Comparison of ENCODE assay signal across 10 cellular contexts in the genomic region with DNA sequence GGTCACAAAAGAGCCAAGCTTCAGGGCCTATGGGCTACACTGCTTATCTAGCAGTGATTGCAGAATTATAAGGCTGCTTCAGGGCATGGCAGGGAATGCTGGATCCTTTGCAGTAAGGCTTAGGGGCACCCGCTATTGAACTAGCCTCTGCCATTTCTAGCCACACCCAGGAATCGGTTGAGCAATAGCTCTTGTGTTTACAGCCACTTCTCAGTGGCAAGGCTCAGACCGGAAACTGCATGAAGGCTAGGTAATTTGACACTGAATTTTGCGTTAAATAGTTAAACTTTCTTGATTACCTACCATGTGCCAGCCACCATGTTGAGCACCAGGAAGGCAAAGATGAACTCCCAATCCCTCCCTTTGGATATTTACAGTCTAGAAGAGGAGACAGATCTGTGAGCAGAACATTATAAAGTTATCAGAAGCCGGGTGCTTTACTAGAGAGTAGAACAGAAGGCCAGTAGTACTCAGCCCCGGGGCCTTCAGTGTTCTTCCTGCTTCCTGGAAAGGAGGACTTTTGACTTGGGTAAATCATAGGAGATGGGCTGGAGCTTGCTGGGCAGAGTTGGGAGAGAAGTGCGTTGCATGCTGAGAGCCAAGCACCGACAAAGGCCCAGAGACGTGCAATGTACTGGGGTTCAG.
DNase-seq lines count a peak whose midpoint lies in the region; ATAC-seq and TF ChIP-seq lines count a peak whose summit lies in the region.
"Had no signal": no experiment of that assay in that cellular context is flagged by ENCODE, and none has a peak within 500 bp of the region (broad histone marks: within the 10 kb centered on the region; RNA-seq: fewer than 3 reads in every experiment).

No MANE protein-coding gene starts in this region.

- WGBS in urinary bladder, result 63% methylated on average over 9 of the region's 9 CpGs
- WGBS in psoas muscle, 3 donors, result 74 to 77% (median 76%) methylated on average over 9 of the region's 9 CpGs

- H3K27ac Mint-ChIP-seq in T-helper 2 cell treated with Interferon-gamma antibody and Interleukin-4, amounts not matched to agents 5 μg/mL and 100 μg/mL, for 36 hours, result peak overlapping the region; percentile 15
- no peak overlapping the region for H3K27ac Mint-ChIP-seq in stimulated activated naive B cell treated with anti-CD40 and anti-IgM and Interleukin-4, amounts not matched to agents 10 μg/mL and 1 μg/mL and 100 μg/mL, for 72 hours

- H3K27me3 Mint-ChIP-seq in T-helper 2 cell treated with Interferon-gamma antibody and Interleukin-4, amounts not matched to agents 5 μg/mL and 100 μg/mL, for 36 hours (ENCODE audit: low read depth), result peaks cover 4% of the 10 kb centered on the region
- H3K27me3 Mint-ChIP-seq in stimulated activated naive B cell treated with anti-CD40 and anti-IgM and Interleukin-4, amounts not matched to agents 10 μg/mL and 1 μg/mL and 100 μg/mL, for 72 hours, result peaks cover 4 to 5% of the 10 kb centered on the region in 2 donors

- H3K9ac ChIP-seq in PC-3 (ENCODE audit: low read length), result peak overlapping the region; percentile 1; the same call in 1 of the 2 replicates

- no peaks in the 10 kb centered on the region for H3K36me3 Mint-ChIP-seq in T-helper 2 cell treated with Interferon-gamma antibody and Interleukin-4, amounts not matched to agents 5 μg/mL and 100 μg/mL, for 36 hours (ENCODE audit: low read depth)
- H3K36me3 Mint-ChIP-seq in stimulated activated naive B cell treated with anti-CD40 and anti-IgM and Interleukin-4, amounts not matched to agents 10 μg/mL and 1 μg/mL and 100 μg/mL, for 72 hours, result no peaks in the 10 kb centered on the region

- no peaks in the 10 kb centered on the region for H3K79me2 ChIP-seq in PC-3 (ENCODE audit: low read length)

- H3K4me3 ChIP-seq in PC-3 (ENCODE audit: low read length) (no peak overlapping the region), urinary bladder (ENCODE audit: low read depth, low read length) (no peak overlapping the region), psoas muscle (no peak overlapping the region)

- POLR2A ChIA-PET in PC-3 (lab: Charles Lee; ENCODE audit: unreplicated experiment), result no interaction called here

- H3K9me3 ChIP-seq in PC-3 (ENCODE audit: low read length), result no peaks in the 10 kb centered on the region
- no peaks in the 10 kb centered on the region for H3K9me3 ChIP-seq in psoas muscle
- H3K9me3 ChIP-seq: BE2C had no signal

- peak; percentile 39 for ATAC-seq in PC-3
- ATAC-seq in HG02759 (IDR thresholded peaks at IDR 0.05; ENCODE audit: unreplicated experiment), result no peak
- ATAC-seq in psoas muscle, result no peak
- ATAC-seq in stimulated activated naive B cell treated with anti-CD40 and anti-IgM and Interleukin-4, amounts not matched to agents 10 μg/mL and 1 μg/mL and 100 μg/mL, for 72 hours (replicated peaks), result no peak

- CTCF ChIA-PET in PC-3 (lab: Charles Lee), result no interaction called here

- TF ChIP-seq CTCF in PC-3 (conservative IDR thresholded peaks at IDR 0.05; ENCODE audit: low read depth, low read length), result no peak
- TF ChIP-seq CTCF in psoas muscle (IDR thresholded peaks at IDR 0.05), result no peak

- DNase-seq in T-helper 2 cell treated with Interferon-gamma antibody and Interleukin-4, amounts not matched to agents 5 μg/mL and 100 μg/mL, for 36 hours (ENCODE audit: low spot score), result no peak
- DNase-seq in T-helper 2 cell (no peak), PC-3 (peak; percentile 77), foreskin melanocyte (peak; percentile 52), psoas muscle (no peak)
- DNase-seq in stimulated activated naive B cell treated with anti-CD40 and anti-IgM and Interleukin-4, amounts not matched to agents 10 μg/mL and 1 μg/mL and 100 μg/mL, for 72 hours, result no peak
- DNase-seq: BE2C, T1000 had no signal

- no peak overlapping the region for H3K4me3 Mint-ChIP-seq in T-helper 2 cell treated with Interferon-gamma antibody and Interleukin-4, amounts not matched to agents 5 μg/mL and 100 μg/mL, for 36 hours
- no peak overlapping the region for H3K4me3 Mint-ChIP-seq in stimulated activated naive B cell treated with anti-CD40 and anti-IgM and Interleukin-4, amounts not matched to agents 10 μg/mL and 1 μg/mL and 100 μg/mL, for 72 hours

- peaks cover 13% of the 10 kb centered on the region for H3K4me1 Mint-ChIP-seq in T-helper 2 cell treated with Interferon-gamma antibody and Interleukin-4, amounts not matched to agents 5 μg/mL and 100 μg/mL, for 36 hours (ENCODE audit: low read depth)
- peaks cover 16 to 25% of the 10 kb centered on the region in 2 donors for H3K4me1 Mint-ChIP-seq in stimulated activated naive B cell treated with anti-CD40 and anti-IgM and Interleukin-4, amounts not matched to agents 10 μg/mL and 1 μg/mL and 100 μg/mL, for 72 hours

- peaks cover 19% of the 10 kb centered on the region for H3K4me1 ChIP-seq in PC-3 (ENCODE audit: insufficient read depth, low read length)
- H3K4me1 ChIP-seq in urinary bladder (ENCODE audit: insufficient read depth), result no peaks in the 10 kb centered on the region
- H3K4me1 ChIP-seq in psoas muscle, result no peaks in the 10 kb centered on the region
- H3K4me1 ChIP-seq: BE2C had no signal

- H3K36me3 ChIP-seq in PC-3 (ENCODE audit: low read depth, low read length) (no peaks in the 10 kb centered on the region), urinary bladder (ENCODE audit: insufficient read depth) (no peaks in the 10 kb centered on the region), psoas muscle (ENCODE audit: insufficient read depth in 1 of 2, low read depth in 1 of 2) (no peaks in the 10 kb centered on the region)
- H3K36me3 ChIP-seq: BE2C had no signal

- no peaks in the 10 kb centered on the region for H3F3A ChIP-seq in PC-3 (ENCODE audit: low read length, unreplicated experiment)

- H2AFZ ChIP-seq in PC-3 (ENCODE audit: low read length), result peak overlapping the region; percentile 54

- H3K27ac ChIP-seq in PC-3 (ENCODE audit: low read length) (peak overlapping the region; percentile 50), urinary bladder (ENCODE audit: low read depth) (peak overlapping the region; percentile 70), psoas muscle (no peak overlapping the region)

- peak overlapping the region; percentile 21 for H3K4me2 ChIP-seq in PC-3 (ENCODE audit: low read length)

- BruUV-seq in PC-3 (replicated peaks; lab: Mats Ljungman, UMichigan), result no TSS peak

- H3K9me2 ChIP-seq in PC-3 (replicated peaks; ENCODE audit: low read length), result no peaks in the 10 kb centered on the region

- no peaks in the 10 kb centered on the region for H3K9me3 Mint-ChIP-seq in T-helper 2 cell treated with Interferon-gamma antibody and Interleukin-4, amounts not matched to agents 5 μg/mL and 100 μg/mL, for 36 hours
- no peaks in the 10 kb centered on the region for H3K9me3 Mint-ChIP-seq in stimulated activated naive B cell treated with anti-CD40 and anti-IgM and Interleukin-4, amounts not matched to agents 10 μg/mL and 1 μg/mL and 100 μg/mL, for 72 hours

- intact Hi-C loops in PC-3 (cut with micrococcal nuclease) (no loop called here), psoas muscle (cut with DNase I) (no loop called here)

- H3K27me3 ChIP-seq in PC-3 (ENCODE audit: low read length), result peaks cover 4% of the 10 kb centered on the region; the same call in 1 of the 2 replicates
- H3K27me3 ChIP-seq in psoas muscle (ENCODE audit: insufficient read depth in 3 of 3, low read length in 2 of 3), result peaks cover 0 to 8% (median 0%) of the 10 kb centered on the region in 3 donors
- H3K27me3 ChIP-seq: BE2C had no signal

- H4K20me1 ChIP-seq in PC-3 (ENCODE audit: low read length), result no peaks in the 10 kb centered on the region

Comparison
In these comparisons a context has a peak if more than half of its experiments do, and no peak if none do; other contexts are left out.
1. DNase-seq: peak in PC-3 (single experiment) and foreskin melanocyte (single experiment); none in T-helper 2 cell treated with Interferon-gamma antibody and Interleukin-4, amounts not matched to agents 5 μg/mL and 100 μg/mL, for 36 hours (single experiment), T-helper 2 cell (0 of 5), psoas muscle (0 of 2) and stimulated activated naive B cell treated with anti-CD40 and anti-IgM and Interleukin-4, amounts not matched to agents 10 μg/mL and 1 μg/mL and 100 μg/mL, for 72 hours (single experiment).